Comparison of ENCODE assay signal across 1 cellular context in genomic region chr10:49631975-49632374, GRCh38.
TF ChIP-seq lines count a peak whose summit lies in the region.

No MANE protein-coding gene starts in this region.

TF ChIP-seq in WTC11, 78 proteins besides CTCF, POLR2A, EP300 and RAD21 (continued from another document):
- no peak for TF ChIP-seq AR (CRISPR knock-in tag; IDR thresholded peaks at IDR 0.05)
- TF ChIP-seq FOXK1 (CRISPR knock-in tag; IDR thresholded peaks at IDR 0.05), result no peak
- TF ChIP-seq, protein P1, sequence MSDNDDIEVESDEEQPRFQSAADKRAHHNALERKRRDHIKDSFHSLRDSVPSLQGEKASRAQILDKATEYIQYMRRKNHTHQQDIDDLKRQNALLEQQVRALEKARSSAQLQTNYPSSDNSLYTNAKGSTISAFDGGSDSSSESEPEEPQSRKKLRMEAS (CRISPR knock-in tag; IDR thresholded peaks at IDR 0.05), result no peak
- TF ChIP-seq SMAD3 (CRISPR knock-in tag; IDR thresholded peaks at IDR 0.05; ENCODE audit: borderline replicate concordance), result no peak
- TF ChIP-seq, protein P2, sequence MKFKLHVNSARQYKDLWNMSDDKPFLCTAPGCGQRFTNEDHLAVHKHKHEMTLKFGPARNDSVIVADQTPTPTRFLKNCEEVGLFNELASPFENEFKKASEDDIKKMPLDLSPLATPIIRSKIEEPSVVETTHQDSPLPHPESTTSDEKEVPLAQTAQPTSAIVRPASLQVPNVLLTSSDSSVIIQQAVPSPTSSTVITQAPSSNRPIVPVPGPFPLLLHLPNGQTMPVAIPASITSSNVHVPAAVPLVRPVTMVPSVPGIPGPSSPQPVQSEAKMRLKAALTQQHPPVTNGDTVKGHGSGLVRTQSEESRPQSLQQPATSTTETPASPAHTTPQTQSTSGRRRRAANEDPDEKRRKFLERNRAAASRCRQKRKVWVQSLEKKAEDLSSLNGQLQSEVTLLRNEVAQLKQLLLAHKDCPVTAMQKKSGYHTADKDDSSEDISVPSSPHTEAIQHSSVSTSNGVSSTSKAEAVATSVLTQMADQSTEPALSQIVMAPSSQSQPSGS (CRISPR knock-in tag; IDR thresholded peaks at IDR 0.05; ENCODE audit: borderline replicate concordance, low read depth), result no peak
- no peak for TF ChIP-seq USF1 (CRISPR knock-in tag; IDR thresholded peaks at IDR 0.05)
- no peak for TF ChIP-seq ZNF423 (CRISPR knock-in tag; IDR thresholded peaks at IDR 0.05)
- TF ChIP-seq HMGA2 (CRISPR knock-in tag; IDR thresholded peaks at IDR 0.05), result no peak
- TF ChIP-seq, protein P3, sequence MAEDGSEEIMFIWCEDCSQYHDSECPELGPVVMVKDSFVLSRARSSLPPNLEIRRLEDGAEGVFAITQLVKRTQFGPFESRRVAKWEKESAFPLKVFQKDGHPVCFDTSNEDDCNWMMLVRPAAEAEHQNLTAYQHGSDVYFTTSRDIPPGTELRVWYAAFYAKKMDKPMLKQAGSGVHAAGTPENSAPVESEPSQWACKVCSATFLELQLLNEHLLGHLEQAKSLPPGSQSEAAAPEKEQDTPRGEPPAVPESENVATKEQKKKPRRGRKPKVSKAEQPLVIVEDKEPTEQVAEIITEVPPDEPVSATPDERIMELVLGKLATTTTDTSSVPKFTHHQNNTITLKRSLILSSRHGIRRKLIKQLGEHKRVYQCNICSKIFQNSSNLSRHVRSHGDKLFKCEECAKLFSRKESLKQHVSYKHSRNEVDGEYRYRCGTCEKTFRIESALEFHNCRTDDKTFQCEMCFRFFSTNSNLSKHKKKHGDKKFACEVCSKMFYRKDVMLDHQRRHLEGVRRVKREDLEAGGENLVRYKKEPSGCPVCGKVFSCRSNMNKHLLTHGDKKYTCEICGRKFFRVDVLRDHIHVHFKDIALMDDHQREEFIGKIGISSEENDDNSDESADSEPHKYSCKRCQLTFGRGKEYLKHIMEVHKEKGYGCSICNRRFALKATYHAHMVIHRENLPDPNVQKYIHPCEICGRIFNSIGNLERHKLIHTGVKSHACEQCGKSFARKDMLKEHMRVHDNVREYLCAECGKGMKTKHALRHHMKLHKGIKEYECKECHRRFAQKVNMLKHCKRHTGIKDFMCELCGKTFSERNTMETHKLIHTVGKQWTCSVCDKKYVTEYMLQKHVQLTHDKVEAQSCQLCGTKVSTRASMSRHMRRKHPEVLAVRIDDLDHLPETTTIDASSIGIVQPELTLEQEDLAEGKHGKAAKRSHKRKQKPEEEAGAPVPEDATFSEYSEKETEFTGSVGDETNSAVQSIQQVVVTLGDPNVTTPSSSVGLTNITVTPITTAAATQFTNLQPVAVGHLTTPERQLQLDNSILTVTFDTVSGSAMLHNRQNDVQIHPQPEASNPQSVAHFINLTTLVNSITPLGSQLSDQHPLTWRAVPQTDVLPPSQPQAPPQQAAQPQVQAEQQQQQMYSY (CRISPR knock-in tag; IDR thresholded peaks at IDR 0.05), result no peak
- TF ChIP-seq ZNF138 (CRISPR knock-in tag; conservative IDR thresholded peaks at IDR 0.05), result no peak
- TF ChIP-seq, protein P4, sequence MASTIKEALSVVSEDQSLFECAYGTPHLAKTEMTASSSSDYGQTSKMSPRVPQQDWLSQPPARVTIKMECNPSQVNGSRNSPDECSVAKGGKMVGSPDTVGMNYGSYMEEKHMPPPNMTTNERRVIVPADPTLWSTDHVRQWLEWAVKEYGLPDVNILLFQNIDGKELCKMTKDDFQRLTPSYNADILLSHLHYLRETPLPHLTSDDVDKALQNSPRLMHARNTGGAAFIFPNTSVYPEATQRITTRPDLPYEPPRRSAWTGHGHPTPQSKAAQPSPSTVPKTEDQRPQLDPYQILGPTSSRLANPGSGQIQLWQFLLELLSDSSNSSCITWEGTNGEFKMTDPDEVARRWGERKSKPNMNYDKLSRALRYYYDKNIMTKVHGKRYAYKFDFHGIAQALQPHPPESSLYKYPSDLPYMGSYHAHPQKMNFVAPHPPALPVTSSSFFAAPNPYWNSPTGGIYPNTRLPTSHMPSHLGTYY (CRISPR knock-in tag; IDR thresholded peaks at IDR 0.05), result no peak
- no peak for TF ChIP-seq ZNF232 (CRISPR knock-in tag; IDR thresholded peaks at IDR 0.05)
- no peak for TF ChIP-seq FOXJ3 (CRISPR knock-in tag; IDR thresholded peaks at IDR 0.05; ENCODE audit: borderline replicate concordance)
- TF ChIP-seq JAZF1 (CRISPR knock-in tag; IDR thresholded peaks at IDR 0.05), result no peak
- no peak for TF ChIP-seq IRF2 (CRISPR knock-in tag; IDR thresholded peaks at IDR 0.05; ENCODE audit: borderline replicate concordance, low read depth)
- TF ChIP-seq ZNF512 (CRISPR knock-in tag; IDR thresholded peaks at IDR 0.05; ENCODE audit: borderline replicate concordance), result no peak
- no peak for TF ChIP-seq NR2C2 (CRISPR knock-in tag; IDR thresholded peaks at IDR 0.05)
- TF ChIP-seq NFE2L1 (CRISPR knock-in tag; IDR thresholded peaks at IDR 0.05), result no peak
TF ChIP-seq in WTC11: peak in this region for 0.
